9 cellular contexts compared by ENCODE assay signal in the genomic region with DNA sequence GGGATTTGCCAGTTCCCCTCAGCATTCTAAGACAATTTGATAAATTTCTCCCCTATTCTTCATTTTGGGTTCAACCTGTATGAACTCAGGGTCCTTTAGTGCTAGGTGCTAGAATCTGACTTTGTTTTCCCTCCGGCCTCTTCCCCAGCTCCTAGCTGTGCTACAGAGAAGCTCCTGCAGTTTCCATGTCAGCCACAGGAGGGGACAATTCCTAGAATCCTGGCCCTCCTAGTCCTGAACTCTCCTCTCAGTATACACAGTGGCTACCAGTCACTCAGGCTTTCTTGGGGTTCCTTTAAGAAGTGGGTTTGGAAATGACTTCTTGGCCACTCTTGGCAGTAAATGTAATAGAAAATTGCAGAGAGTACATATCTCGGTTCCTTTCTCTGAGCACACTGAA. TPM values are rescaled to one million over a fixed set of nuclear protein-coding genes. Genes with fewer than 3 reads are reported as not detected.
A peak's percentile ranks its signal among the peaks of the same experiment; 100 is the strongest.
DNase-seq lines count a peak whose midpoint lies in the region; ATAC-seq, FAIRE-seq and TF ChIP-seq lines count a peak whose summit lies in the region.
"Had no signal": no experiment of that assay in that cellular context is flagged by ENCODE, and none has a peak within 500 bp of the region (broad histone marks: within the 10 kb centered on the region; RNA-seq: fewer than 3 reads in every experiment).

No MANE protein-coding gene starts in this region.

- H3K4me1 ChIP-seq in astrocyte (ENCODE audit: insufficient read depth, low read length): no peaks in the 10 kb centered on the region

- peak overlapping the region; percentile 21 for H3K27ac Mint-ChIP-seq in astrocyte (ENCODE audit: unreplicated experiment)
- H3K27ac Mint-ChIP-seq: dendritic cell treated with granulocyte-macrophage colony-stimulating factor and Interleukin-4, amounts not matched to agents 40 ng/mL and 50 ng/mL, for 4 days had no signal

- no peak overlapping the region for H2AFZ ChIP-seq in astrocyte (ENCODE audit: low read depth, low read length)

- H3K9ac ChIP-seq in astrocyte (ENCODE audit: low read length): no peak overlapping the region

- no peak overlapping the region for H3K4me3 Mint-ChIP-seq in astrocyte (ENCODE audit: unreplicated experiment)
- H3K4me3 Mint-ChIP-seq: dendritic cell treated with granulocyte-macrophage colony-stimulating factor and Interleukin-4, amounts not matched to agents 40 ng/mL and 50 ng/mL, for 4 days had no signal

- no peaks in the 10 kb centered on the region for H3K4me1 Mint-ChIP-seq in astrocyte (ENCODE audit: low read depth, unreplicated experiment)

- H3K27ac ChIP-seq in C4-2B: no peak overlapping the region
- no peak overlapping the region for H3K27ac ChIP-seq in astrocyte (ENCODE audit: low read depth, low read length)

- ATAC-seq in GM19452 (IDR thresholded peaks at IDR 0.05; ENCODE audit: unreplicated experiment): no peak
- no peak for ATAC-seq in GM19328 (IDR thresholded peaks at IDR 0.05; ENCODE audit: unreplicated experiment)
- no peak for ATAC-seq in HG02852 (IDR thresholded peaks at IDR 0.05; ENCODE audit: unreplicated experiment)
- ATAC-seq in HG03196 (IDR thresholded peaks at IDR 0.05; ENCODE audit: unreplicated experiment): no peak

- H3K79me2 ChIP-seq in astrocyte (ENCODE audit: insufficient read depth, low read length): no peaks in the 10 kb centered on the region

- FAIRE-seq in HTR-8/SVneo (lab: Jason Lieb, UNC) (no peak), astrocyte (lab: Jason Lieb, UNC) (no peak)

- H3K27me3 ChIP-seq in astrocyte (ENCODE audit: insufficient read depth, low read length): no peaks in the 10 kb centered on the region

- H3K4me3 ChIP-seq in astrocyte (ENCODE audit: insufficient read depth, low read depth, low read length): no peak overlapping the region

- H4K20me1 ChIP-seq in astrocyte (ENCODE audit: insufficient read depth, low read length): no peaks in the 10 kb centered on the region

- TF ChIP-seq CTCF in C4-2B (conservative IDR thresholded peaks at IDR 0.05) (peak; percentile 66), astrocyte (IDR thresholded peaks at IDR 0.05; ENCODE audit: insufficient read depth, low read depth, low read length) (peak; percentile 60)

- H3K27me3 Mint-ChIP-seq in astrocyte (ENCODE audit: low read depth, unreplicated experiment): peaks cover 9% of the 10 kb centered on the region

- H3K36me3 Mint-ChIP-seq in astrocyte (ENCODE audit: low read depth, unreplicated experiment): no peaks in the 10 kb centered on the region

- no peaks in the 10 kb centered on the region for H3K9me3 Mint-ChIP-seq in astrocyte (ENCODE audit: unreplicated experiment)
- H3K9me3 Mint-ChIP-seq: dendritic cell treated with granulocyte-macrophage colony-stimulating factor and Interleukin-4, amounts not matched to agents 40 ng/mL and 50 ng/mL, for 4 days had no signal

- H3K4me2 ChIP-seq in astrocyte (ENCODE audit: low read length): no peak overlapping the region

- H3K36me3 ChIP-seq in astrocyte (ENCODE audit: insufficient read depth, low read length): no peaks in the 10 kb centered on the region

- H3K9me3 ChIP-seq in astrocyte (ENCODE audit: insufficient read depth, low read depth, low read length): no peaks in the 10 kb centered on the region

- DNase-seq in HTR-8/SVneo (ENCODE audit: insufficient read length, low spot score) (peak; percentile 55), astrocyte (ENCODE audit: low read depth) (peak; percentile 10), kidney tubule cell (ENCODE audit: low spot score) (peak; percentile 47)

RNA-seq across cellular contexts. Expression of a gene that starts 4.9 kb away (rescaled TPM):
- 11.1 and 12.7 TPM in 2 replicates for total RNA-seq in astrocyte

RNA-seq across cellular contexts. Expression of a gene that starts 48.0 kb away (rescaled TPM):
- not detected in 2 replicates for total RNA-seq in astrocyte
